1 cellular context compared by ENCODE assay signal in the genomic region with DNA sequence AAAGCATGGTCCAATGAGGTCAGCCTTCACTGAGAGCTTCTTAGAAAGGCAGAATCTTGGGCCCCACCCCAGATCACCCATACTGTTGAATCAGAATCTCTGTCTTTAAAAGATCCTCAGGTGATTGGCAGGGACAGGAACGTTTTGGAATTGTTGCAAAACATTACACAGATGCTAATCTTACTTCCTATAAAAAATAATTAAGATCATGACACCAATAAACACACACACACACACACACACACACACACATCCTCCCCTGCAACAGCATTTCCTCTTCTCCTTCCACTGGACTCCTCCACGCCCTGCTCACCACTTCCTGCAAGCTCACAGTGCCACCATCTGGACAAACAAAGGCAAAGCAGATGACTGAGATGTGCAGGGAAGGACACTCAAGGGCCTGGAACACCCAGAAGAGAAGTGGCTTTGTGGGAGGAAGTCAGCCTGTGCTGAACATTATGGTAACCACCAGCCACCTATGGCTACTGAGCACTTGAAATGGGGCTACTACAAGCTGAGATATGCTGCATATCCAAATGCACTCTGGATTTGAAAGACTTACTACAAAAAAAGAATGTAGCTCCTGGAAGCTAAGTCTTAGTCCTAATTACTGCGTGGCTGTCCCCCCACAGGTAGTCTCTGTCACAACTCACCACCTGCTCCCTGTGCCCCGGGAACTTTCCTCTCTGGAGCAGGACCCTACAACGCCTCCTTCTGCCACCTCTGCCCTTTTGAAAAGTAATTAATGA.
TF ChIP-seq lines count a peak whose summit lies in the region.

No MANE protein-coding gene starts in this region.

TF ChIP-seq in HEK293, 187 proteins besides CTCF, POLR2A, EP300 and RAD21 (continued from another document):
- TF ChIP-seq, protein P1, sequence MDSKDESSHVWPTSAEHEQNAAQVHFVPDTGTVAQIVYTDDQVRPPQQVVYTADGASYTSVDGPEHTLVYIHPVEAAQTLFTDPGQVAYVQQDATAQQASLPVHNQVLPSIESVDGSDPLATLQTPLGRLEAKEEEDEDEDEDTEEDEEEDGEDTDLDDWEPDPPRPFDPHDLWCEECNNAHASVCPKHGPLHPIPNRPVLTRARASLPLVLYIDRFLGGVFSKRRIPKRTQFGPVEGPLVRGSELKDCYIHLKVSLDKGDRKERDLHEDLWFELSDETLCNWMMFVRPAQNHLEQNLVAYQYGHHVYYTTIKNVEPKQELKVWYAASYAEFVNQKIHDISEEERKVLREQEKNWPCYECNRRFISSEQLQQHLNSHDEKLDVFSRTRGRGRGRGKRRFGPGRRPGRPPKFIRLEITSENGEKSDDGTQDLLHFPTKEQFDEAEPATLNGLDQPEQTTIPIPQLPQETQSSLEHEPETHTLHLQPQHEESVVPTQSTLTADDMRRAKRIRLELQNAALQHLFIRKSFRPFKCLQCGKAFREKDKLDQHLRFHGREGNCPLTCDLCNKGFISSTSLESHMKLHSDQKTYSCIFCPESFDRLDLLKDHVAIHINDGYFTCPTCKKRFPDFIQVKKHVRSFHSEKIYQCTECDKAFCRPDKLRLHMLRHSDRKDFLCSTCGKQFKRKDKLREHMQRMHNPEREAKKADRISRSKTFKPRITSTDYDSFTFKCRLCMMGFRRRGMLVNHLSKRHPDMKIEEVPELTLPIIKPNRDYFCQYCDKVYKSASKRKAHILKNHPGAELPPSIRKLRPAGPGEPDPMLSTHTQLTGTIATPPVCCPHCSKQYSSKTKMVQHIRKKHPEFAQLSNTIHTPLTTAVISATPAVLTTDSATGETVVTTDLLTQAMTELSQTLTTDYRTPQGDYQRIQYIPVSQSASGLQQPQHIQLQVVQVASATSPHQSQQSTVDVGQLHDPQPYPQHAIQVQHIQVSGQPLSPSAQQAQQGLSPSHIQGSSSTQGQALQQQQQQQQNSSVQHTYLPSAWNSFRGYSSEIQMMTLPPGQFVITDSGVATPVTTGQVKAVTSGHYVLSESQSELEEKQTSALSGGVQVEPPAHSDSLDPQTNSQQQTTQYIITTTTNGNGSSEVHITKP (tag by site-specific recombination; IDR thresholded peaks at IDR 0.05), result peak; percentile 71
- TF ChIP-seq, protein P2, sequence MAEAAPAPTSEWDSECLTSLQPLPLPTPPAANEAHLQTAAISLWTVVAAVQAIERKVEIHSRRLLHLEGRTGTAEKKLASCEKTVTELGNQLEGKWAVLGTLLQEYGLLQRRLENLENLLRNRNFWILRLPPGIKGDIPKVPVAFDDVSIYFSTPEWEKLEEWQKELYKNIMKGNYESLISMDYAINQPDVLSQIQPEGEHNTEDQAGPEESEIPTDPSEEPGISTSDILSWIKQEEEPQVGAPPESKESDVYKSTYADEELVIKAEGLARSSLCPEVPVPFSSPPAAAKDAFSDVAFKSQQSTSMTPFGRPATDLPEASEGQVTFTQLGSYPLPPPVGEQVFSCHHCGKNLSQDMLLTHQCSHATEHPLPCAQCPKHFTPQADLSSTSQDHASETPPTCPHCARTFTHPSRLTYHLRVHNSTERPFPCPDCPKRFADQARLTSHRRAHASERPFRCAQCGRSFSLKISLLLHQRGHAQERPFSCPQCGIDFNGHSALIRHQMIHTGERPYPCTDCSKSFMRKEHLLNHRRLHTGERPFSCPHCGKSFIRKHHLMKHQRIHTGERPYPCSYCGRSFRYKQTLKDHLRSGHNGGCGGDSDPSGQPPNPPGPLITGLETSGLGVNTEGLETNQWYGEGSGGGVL (tag by site-specific recombination; IDR thresholded peaks at IDR 0.05), result peak; percentile 51
- TF ChIP-seq, protein P3, sequence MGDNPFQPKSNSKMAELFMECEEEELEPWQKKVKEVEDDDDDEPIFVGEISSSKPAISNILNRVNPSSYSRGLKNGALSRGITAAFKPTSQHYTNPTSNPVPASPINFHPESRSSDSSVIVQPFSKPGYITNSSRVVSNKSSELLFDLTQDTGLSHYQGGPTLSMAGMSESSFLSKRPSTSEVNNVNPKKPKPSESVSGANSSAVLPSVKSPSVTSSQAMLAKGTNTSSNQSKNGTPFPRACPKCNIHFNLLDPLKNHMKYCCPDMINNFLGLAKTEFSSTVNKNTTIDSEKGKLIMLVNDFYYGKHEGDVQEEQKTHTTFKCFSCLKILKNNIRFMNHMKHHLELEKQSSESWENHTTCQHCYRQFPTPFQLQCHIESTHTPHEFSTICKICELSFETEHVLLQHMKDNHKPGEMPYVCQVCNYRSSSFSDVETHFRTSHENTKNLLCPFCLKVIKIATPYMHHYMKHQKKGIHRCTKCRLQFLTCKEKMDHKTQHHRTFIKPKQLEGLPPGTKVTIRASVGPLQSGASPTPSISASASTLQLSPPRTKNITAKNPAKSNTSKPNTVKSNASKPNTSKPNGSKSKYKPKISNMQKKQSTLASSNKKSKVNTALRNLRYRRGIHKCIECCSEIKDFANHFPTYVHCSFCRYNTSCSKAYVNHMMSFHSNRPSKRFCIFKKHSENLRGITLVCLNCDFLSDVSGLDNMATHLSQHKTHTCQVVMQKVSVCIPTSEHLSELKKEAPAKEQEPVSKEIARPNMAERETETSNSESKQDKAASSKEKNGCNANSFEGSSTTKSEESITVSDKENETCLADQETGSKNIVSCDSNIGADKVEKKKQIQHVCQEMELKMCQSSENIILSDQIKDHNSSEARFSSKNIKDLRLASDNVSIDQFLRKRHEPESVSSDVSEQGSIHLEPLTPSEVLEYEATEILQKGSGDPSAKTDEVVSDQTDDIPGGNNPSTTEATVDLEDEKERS (tag by site-specific recombination; IDR thresholded peaks at IDR 0.05), result no peak
- TF ChIP-seq TCF7L2 (IDR thresholded peaks at IDR 0.05; ENCODE audit: borderline replicate concordance, low read depth, low read length), result no peak
- TF ChIP-seq KLF1 (tag by site-specific recombination; IDR thresholded peaks at IDR 0.05), result peak; percentile 35; the same call in 1 of the 2 replicates
- no peak for TF ChIP-seq BCL11B (tag by site-specific recombination; IDR thresholded peaks at IDR 0.05; ENCODE audit: low read depth)
- no peak for TF ChIP-seq ZNF664 (tag by site-specific recombination; IDR thresholded peaks at IDR 0.05)
- no peak for TF ChIP-seq ZBTB8A (tag by site-specific recombination; IDR thresholded peaks at IDR 0.05)
- TF ChIP-seq ZNF654 (tag by site-specific recombination; IDR thresholded peaks at IDR 0.05; ENCODE audit: low read depth), result peak; percentile 100
- 0 out of 2 replicates have a peak, but pooled peaks have one; percentile 39 for TF ChIP-seq ZNF324 (tag by site-specific recombination; IDR thresholded peaks at IDR 0.05)
- no peak for TF ChIP-seq MYNN (tag by site-specific recombination; IDR thresholded peaks at IDR 0.05; ENCODE audit: borderline replicate concordance)
- TF ChIP-seq, protein P4, sequence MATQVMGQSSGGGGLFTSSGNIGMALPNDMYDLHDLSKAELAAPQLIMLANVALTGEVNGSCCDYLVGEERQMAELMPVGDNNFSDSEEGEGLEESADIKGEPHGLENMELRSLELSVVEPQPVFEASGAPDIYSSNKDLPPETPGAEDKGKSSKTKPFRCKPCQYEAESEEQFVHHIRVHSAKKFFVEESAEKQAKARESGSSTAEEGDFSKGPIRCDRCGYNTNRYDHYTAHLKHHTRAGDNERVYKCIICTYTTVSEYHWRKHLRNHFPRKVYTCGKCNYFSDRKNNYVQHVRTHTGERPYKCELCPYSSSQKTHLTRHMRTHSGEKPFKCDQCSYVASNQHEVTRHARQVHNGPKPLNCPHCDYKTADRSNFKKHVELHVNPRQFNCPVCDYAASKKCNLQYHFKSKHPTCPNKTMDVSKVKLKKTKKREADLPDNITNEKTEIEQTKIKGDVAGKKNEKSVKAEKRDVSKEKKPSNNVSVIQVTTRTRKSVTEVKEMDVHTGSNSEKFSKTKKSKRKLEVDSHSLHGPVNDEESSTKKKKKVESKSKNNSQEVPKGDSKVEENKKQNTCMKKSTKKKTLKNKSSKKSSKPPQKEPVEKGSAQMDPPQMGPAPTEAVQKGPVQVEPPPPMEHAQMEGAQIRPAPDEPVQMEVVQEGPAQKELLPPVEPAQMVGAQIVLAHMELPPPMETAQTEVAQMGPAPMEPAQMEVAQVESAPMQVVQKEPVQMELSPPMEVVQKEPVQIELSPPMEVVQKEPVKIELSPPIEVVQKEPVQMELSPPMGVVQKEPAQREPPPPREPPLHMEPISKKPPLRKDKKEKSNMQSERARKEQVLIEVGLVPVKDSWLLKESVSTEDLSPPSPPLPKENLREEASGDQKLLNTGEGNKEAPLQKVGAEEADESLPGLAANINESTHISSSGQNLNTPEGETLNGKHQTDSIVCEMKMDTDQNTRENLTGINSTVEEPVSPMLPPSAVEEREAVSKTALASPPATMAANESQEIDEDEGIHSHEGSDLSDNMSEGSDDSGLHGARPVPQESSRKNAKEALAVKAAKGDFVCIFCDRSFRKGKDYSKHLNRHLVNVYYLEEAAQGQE (tag by site-specific recombination; IDR thresholded peaks at IDR 0.05), result no peak
- peak; percentile 41 for TF ChIP-seq ZNF335 (tag by site-specific recombination; conservative IDR thresholded peaks at IDR 0.05)
- TF ChIP-seq ZNF16 (tag by site-specific recombination; IDR thresholded peaks at IDR 0.05; ENCODE audit: low read depth), result no peak
- TF ChIP-seq OSR2 (tag by site-specific recombination; IDR thresholded peaks at IDR 0.05), result no peak
- TF ChIP-seq, protein P5, sequence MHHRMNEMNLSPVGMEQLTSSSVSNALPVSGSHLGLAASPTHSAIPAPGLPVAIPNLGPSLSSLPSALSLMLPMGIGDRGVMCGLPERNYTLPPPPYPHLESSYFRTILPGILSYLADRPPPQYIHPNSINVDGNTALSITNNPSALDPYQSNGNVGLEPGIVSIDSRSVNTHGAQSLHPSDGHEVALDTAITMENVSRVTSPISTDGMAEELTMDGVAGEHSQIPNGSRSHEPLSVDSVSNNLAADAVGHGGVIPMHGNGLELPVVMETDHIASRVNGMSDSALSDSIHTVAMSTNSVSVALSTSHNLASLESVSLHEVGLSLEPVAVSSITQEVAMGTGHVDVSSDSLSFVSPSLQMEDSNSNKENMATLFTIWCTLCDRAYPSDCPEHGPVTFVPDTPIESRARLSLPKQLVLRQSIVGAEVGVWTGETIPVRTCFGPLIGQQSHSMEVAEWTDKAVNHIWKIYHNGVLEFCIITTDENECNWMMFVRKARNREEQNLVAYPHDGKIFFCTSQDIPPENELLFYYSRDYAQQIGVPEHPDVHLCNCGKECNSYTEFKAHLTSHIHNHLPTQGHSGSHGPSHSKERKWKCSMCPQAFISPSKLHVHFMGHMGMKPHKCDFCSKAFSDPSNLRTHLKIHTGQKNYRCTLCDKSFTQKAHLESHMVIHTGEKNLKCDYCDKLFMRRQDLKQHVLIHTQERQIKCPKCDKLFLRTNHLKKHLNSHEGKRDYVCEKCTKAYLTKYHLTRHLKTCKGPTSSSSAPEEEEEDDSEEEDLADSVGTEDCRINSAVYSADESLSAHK (tag by site-specific recombination; IDR thresholded peaks at IDR 0.05), result no peak
- TF ChIP-seq ZNF560 (tag by site-specific recombination; IDR thresholded peaks at IDR 0.05; ENCODE audit: borderline replicate concordance), result no peak
- TF ChIP-seq, protein P6, sequence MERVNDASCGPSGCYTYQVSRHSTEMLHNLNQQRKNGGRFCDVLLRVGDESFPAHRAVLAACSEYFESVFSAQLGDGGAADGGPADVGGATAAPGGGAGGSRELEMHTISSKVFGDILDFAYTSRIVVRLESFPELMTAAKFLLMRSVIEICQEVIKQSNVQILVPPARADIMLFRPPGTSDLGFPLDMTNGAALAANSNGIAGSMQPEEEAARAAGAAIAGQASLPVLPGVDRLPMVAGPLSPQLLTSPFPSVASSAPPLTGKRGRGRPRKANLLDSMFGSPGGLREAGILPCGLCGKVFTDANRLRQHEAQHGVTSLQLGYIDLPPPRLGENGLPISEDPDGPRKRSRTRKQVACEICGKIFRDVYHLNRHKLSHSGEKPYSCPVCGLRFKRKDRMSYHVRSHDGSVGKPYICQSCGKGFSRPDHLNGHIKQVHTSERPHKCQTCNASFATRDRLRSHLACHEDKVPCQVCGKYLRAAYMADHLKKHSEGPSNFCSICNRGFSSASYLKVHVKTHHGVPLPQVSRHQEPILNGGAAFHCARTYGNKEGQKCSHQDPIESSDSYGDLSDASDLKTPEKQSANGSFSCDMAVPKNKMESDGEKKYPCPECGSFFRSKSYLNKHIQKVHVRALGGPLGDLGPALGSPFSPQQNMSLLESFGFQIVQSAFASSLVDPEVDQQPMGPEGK (tag by site-specific recombination; IDR thresholded peaks at IDR 0.05), result 0 out of 2 replicates have a peak, but pooled peaks have one; percentile 25
- peak; percentile 70 for TF ChIP-seq ZBTB20 (tag by site-specific recombination; IDR thresholded peaks at IDR 0.05)
- TF ChIP-seq ZNF175 (tag by site-specific recombination; IDR thresholded peaks at IDR 0.05), result no peak
- peak; percentile 60 for TF ChIP-seq ZFHX2 (tag by site-specific recombination; conservative IDR thresholded peaks at IDR 0.05)
- TF ChIP-seq ZNF140 (tag by site-specific recombination; IDR thresholded peaks at IDR 0.05), result no peak
- TF ChIP-seq SCRT1 (tag by site-specific recombination; IDR thresholded peaks at IDR 0.05; ENCODE audit: borderline replicate concordance), result 0 out of 2 replicates have a peak, but pooled peaks have one; percentile 33
- TF ChIP-seq SCRT2 (tag by site-specific recombination; IDR thresholded peaks at IDR 0.05), result peak; percentile 84
- TF ChIP-seq ZNF391 (tag by site-specific recombination; IDR thresholded peaks at IDR 0.05; ENCODE audit: borderline replicate concordance, low read depth), result peak; percentile 23; the same call in 1 of the 2 replicates
